ENCODE assay signal across 1 cellular context in genomic region chr1:64469121-64469520, GRCh38.
TF ChIP-seq lines count a peak whose summit lies in the region.

No MANE protein-coding gene starts in this region.

TF ChIP-seq in H1, 55 proteins besides CTCF, POLR2A, EP300 and RAD21:
- no peak for TF ChIP-seq CHD7 (IDR thresholded peaks at IDR 0.05; ENCODE audit: insufficient replicate concordance, low read length)
- TF ChIP-seq CHD2 (IDR thresholded peaks at IDR 0.05; ENCODE audit: low read length), result no peak
- TF ChIP-seq HDAC6 (IDR thresholded peaks at IDR 0.05; ENCODE audit: low read depth, low read length), result no peak
- TF ChIP-seq E2F6 (IDR thresholded peaks at IDR 0.05), result no peak
- no peak for TF ChIP-seq FOSL1 (IDR thresholded peaks at IDR 0.05; ENCODE audit: insufficient read depth, low read depth, low read length)
- TF ChIP-seq BCL11A (IDR thresholded peaks at IDR 0.05; ENCODE audit: low read depth in 2 of 2, low read length in 2 of 2), result no peak
- no peak for TF ChIP-seq CHD1 (IDR thresholded peaks at IDR 0.05; ENCODE audit: low read depth, low read length)
- no peak for TF ChIP-seq TCF12 (IDR thresholded peaks at IDR 0.05; ENCODE audit: low read depth, low read length)
- no peak for TF ChIP-seq SP1 (IDR thresholded peaks at IDR 0.05; ENCODE audit: low read depth, low read length)
- no peak for TF ChIP-seq TAF1 (IDR thresholded peaks at IDR 0.05; ENCODE audit: low read depth, low read length)
- TF ChIP-seq BRCA1 (IDR thresholded peaks at IDR 0.05; ENCODE audit: low read depth, low read length), result no peak
- no peak for TF ChIP-seq RNF2 (IDR thresholded peaks at IDR 0.05; ENCODE audit: borderline replicate concordance, low read depth, low read length, missing control alignments, poor library complexity, severe bottlenecking)
- no peak for TF ChIP-seq CTBP2 (IDR thresholded peaks at IDR 0.05; ENCODE audit: borderline replicate concordance, insufficient read depth, insufficient read length, low read length)
- TF ChIP-seq GABPA (IDR thresholded peaks at IDR 0.05; ENCODE audit: borderline replicate concordance, insufficient read depth, low read length), result no peak
- TF ChIP-seq SIX5 (IDR thresholded peaks at IDR 0.05; ENCODE audit: low read depth, low read length), result no peak
- no peak for TF ChIP-seq TBP (IDR thresholded peaks at IDR 0.05; ENCODE audit: low read depth, low read length)
- TF ChIP-seq HDAC2 (IDR thresholded peaks at IDR 0.05; ENCODE audit: borderline replicate concordance in 1 of 2, low read depth in 2 of 2, low read length in 2 of 2), result no peak
- TF ChIP-seq TEAD4 (IDR thresholded peaks at IDR 0.05; ENCODE audit: low read depth, low read length), result no peak
- TF ChIP-seq GTF2F1 (IDR thresholded peaks at IDR 0.05; ENCODE audit: borderline replicate concordance, low read depth, low read length), result no peak
